Comparison of ENCODE assay signal across 18 cellular contexts in the genomic region with DNA sequence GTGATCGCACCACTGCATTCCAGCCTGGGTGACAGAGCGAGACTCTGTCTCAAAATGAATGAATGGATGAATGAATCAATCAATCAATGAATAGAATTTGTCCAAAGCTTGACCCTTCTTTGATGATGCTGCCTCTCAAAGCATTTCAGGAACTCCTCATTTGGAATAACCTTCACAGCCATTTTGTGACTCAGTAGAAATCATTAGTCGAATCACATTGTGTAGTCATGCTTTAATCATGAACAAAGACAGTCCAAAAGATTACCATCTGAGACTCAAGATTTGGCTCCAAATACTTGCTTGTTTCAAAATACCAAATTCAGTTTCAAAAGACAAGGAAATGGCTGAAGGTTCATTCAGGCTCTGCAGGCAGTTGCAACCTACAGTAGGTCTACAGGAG.
DNase-seq lines count a peak whose midpoint lies in the region; ATAC-seq, FAIRE-seq and TF ChIP-seq lines count a peak whose summit lies in the region.
"Had no signal": no experiment of that assay in that cellular context is flagged by ENCODE, and none has a peak within 500 bp of the region (broad histone marks: within the 10 kb centered on the region; RNA-seq: fewer than 3 reads in every experiment).

No MANE protein-coding gene starts in this region.

- TF ChIP-seq CTCF in PC-3 (conservative IDR thresholded peaks at IDR 0.05; ENCODE audit: low read depth, low read length), result no peak
- TF ChIP-seq CTCF in epithelial cell of esophagus (IDR thresholded peaks at IDR 0.05; ENCODE audit: insufficient read depth, low read depth, low read length, missing control alignments), result no peak
- no peak for TF ChIP-seq CTCF in keratinocyte (optimal IDR thresholded peaks at IDR 0.05 in 1 of 3, IDR thresholded peaks at IDR 0.05 in 1 of 3, conservative IDR thresholded peaks at IDR 0.05 in 1 of 3; ENCODE audit: extremely low read depth in 1 of 3, insufficient read depth in 2 of 3, low read length in 3 of 3)
- no peak for TF ChIP-seq CTCF in left lung (IDR thresholded peaks at IDR 0.05)

- no peak overlapping the region for H3K4me2 ChIP-seq in PC-3 (ENCODE audit: low read length)
- no peak overlapping the region for H3K4me2 ChIP-seq in keratinocyte (ENCODE audit: control insufficient read depth, extremely low read depth, insufficient read depth, low read depth, low read length)
- H3K4me2 ChIP-seq: BLaER1 treated with 17β-estradiol and CSF1 and Interleukin-3, amounts not matched to agents 10 nM and 100 nM had no signal

- H3K27me3 ChIP-seq in PC-3 (ENCODE audit: low read length) (peaks cover 18% of the 10 kb centered on the region; the same call in 1 of the 2 replicates), keratinocyte (ENCODE audit: control insufficient read depth, extremely low read depth, insufficient read depth, low read length) (no peaks in the 10 kb centered on the region), left lung (peaks cover 0 to 53% of the 10 kb centered on the region in 2 donors)
- H3K27me3 ChIP-seq: BLaER1 treated with 17β-estradiol and CSF1 and Interleukin-3, amounts not matched to agents 10 nM and 100 nM had no signal

- H3K79me2 ChIP-seq in PC-3 (ENCODE audit: low read length) (no peaks in the 10 kb centered on the region), keratinocyte (ENCODE audit: control insufficient read depth, insufficient read depth, low read length) (no peaks in the 10 kb centered on the region)

- peak; percentile 34 for FAIRE-seq in keratinocyte (lab: Jason Lieb, UNC)
- FAIRE-seq: G401.6, GM12891, H1, HepG2 had no signal

- CTCF ChIA-PET in PC-3 (lab: Charles Lee), result no interaction called here

- H3K9me3 ChIP-seq in PC-3 (ENCODE audit: low read length) (no peaks in the 10 kb centered on the region), keratinocyte (ENCODE audit: control insufficient read depth, low read depth, low read length) (no peaks in the 10 kb centered on the region), left lung (no peaks in the 10 kb centered on the region)

- no peaks in the 10 kb centered on the region for H3F3A ChIP-seq in PC-3 (ENCODE audit: low read length, unreplicated experiment)

- H3K4me3 ChIP-seq in PC-3 (ENCODE audit: low read length), result no peak overlapping the region
- H3K4me3 ChIP-seq in epithelial cell of esophagus (ENCODE audit: low read length), result no peak overlapping the region
- no peak overlapping the region for H3K4me3 ChIP-seq in keratinocyte (ENCODE audit: control insufficient read depth in 2 of 3, extremely low read depth in 1 of 3, insufficient read depth in 2 of 3, low read depth in 1 of 3, low read length in 3 of 3)
- no peak overlapping the region for H3K4me3 ChIP-seq in left lung
- H3K4me3 ChIP-seq: BLaER1 treated with 17β-estradiol and CSF1 and Interleukin-3, amounts not matched to agents 10 nM and 100 nM had no signal

- dilution Hi-C loops in keratinocyte (cut with MboI; ENCODE audit: extremely low pct_ligation_motif_present, low sequenced_read_pairs), result no loop called here

- H3K27ac ChIP-seq in PC-3 (ENCODE audit: low read length) (no peak overlapping the region), keratinocyte (ENCODE audit: control insufficient read depth, insufficient read depth, low read length) (no peak overlapping the region), left lung (no peak overlapping the region)
- H3K27ac ChIP-seq: BLaER1 treated with 17β-estradiol and CSF1 and Interleukin-3, amounts not matched to agents 10 nM and 100 nM had no signal

- H3K9me2 ChIP-seq in PC-3 (replicated peaks; ENCODE audit: low read length), result no peaks in the 10 kb centered on the region

- H3K4me1 ChIP-seq in PC-3 (ENCODE audit: insufficient read depth, low read length) (no peaks in the 10 kb centered on the region), keratinocyte (ENCODE audit: control insufficient read depth, extremely low read depth, insufficient read depth, low read length) (peaks cover 12% of the 10 kb centered on the region), left lung (no peaks in the 10 kb centered on the region)
- H3K4me1 ChIP-seq: BLaER1 treated with 17β-estradiol and CSF1 and Interleukin-3, amounts not matched to agents 10 nM and 100 nM had no signal

- intact Hi-C loops in PC-3 (cut with micrococcal nuclease), result no loop called here
- intact Hi-C loops in left lung (cut with DNase I), result no loop called here

- ATAC-seq in PC-3 (no peak), left lung (no peak), GM18519 (IDR thresholded peaks at IDR 0.05; ENCODE audit: low FRiP score, unreplicated experiment) (no peak)
- ATAC-seq: CD8-positive, alpha-beta T cell; HepG2 had no signal

- H3K36me3 ChIP-seq in PC-3 (ENCODE audit: low read depth, low read length), result no peaks in the 10 kb centered on the region
- H3K36me3 ChIP-seq in keratinocyte (ENCODE audit: control insufficient read depth in 2 of 2, extremely low read depth in 1 of 2, insufficient read depth in 2 of 2, low read length in 2 of 2), result no peaks in the 10 kb centered on the region
- no peaks in the 10 kb centered on the region for H3K36me3 ChIP-seq in left lung
- H3K36me3 ChIP-seq: BLaER1 treated with 17β-estradiol and CSF1 and Interleukin-3, amounts not matched to agents 10 nM and 100 nM had no signal

- H2AFZ ChIP-seq in PC-3 (ENCODE audit: low read length) (no peak overlapping the region), keratinocyte (ENCODE audit: control insufficient read depth, low read length) (no peak overlapping the region)

- DNase-seq in PC-3 (peak; percentile 15), amniotic epithelial cell (ENCODE audit: low read depth) (peak; percentile 5), epithelial cell of esophagus (ENCODE audit: low read depth) (peak; percentile 45), keratinocyte (ENCODE audit: low read depth, low spot score) (no peak), DMS79 treated with DMSO at 0.1 percent for 48 hours (lab: John Stamatoyannopoulos, UW) (no peak), NCI-H187 (lab: John Stamatoyannopoulos, UW) (no peak), left lung (no peak)
- DNase-seq: Calu3; CD8-positive, alpha-beta T cell; DND-41; EL; H9 had no signal

- no peaks in the 10 kb centered on the region for H4K20me1 ChIP-seq in PC-3 (ENCODE audit: low read length)
- no peaks in the 10 kb centered on the region for H4K20me1 ChIP-seq in keratinocyte (ENCODE audit: control insufficient read depth, extremely low read depth, insufficient read depth, low read length)
- H4K20me1 ChIP-seq: BLaER1 treated with 17β-estradiol and CSF1 and Interleukin-3, amounts not matched to agents 10 nM and 100 nM had no signal

- POLR2A ChIA-PET in PC-3 (lab: Charles Lee; ENCODE audit: unreplicated experiment), result no interaction called here

- H3K9me1 ChIP-seq in keratinocyte (ENCODE audit: control insufficient read depth, extremely low read depth, insufficient read depth, low read length), result no peaks in the 10 kb centered on the region

- H3K9ac ChIP-seq in PC-3 (ENCODE audit: low read length) (no peak overlapping the region), keratinocyte (ENCODE audit: control insufficient read depth, extremely low read depth, insufficient read depth, low read length) (no peak overlapping the region)
- H3K9ac ChIP-seq: BLaER1 treated with 17β-estradiol and CSF1 and Interleukin-3, amounts not matched to agents 10 nM and 100 nM had no signal

- BruUV-seq in PC-3 (replicated peaks; lab: Mats Ljungman, UMichigan), result no TSS peak

Comparison
In these comparisons a context has a peak if more than half of its experiments do, and no peak if none do; other contexts are left out.
1. DNase-seq: peak in PC-3 (single experiment), amniotic epithelial cell (single experiment) and epithelial cell of esophagus (single experiment); none in keratinocyte (single experiment), DMS79 treated with DMSO at 0.1 percent for 48 hours (single experiment), NCI-H187 (0 of 2) and left lung (0 of 2).